Comparison of ENCODE assay signal across 1 cellular context in the genomic region with DNA sequence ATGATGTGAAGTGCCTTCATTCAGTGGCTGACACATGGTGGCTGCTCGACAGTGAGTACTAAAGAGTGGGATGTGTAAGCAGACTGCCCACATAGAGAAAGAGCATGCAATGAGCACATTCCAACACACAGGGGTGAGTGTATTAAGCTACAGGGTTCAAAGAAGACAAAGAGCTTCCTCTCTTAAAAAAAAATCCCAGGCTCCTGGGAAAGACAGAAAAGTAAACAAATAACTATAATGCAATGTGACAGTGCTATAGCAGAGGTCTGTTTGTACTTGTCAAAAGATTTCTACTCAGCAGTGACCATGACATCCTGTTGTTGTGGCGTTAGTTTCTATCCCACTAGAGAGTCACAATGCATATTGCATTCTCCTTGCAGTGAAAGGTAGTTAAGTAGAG.
TF ChIP-seq lines count a peak whose summit lies in the region.

No MANE protein-coding gene starts in this region.

TF ChIP-seq in HepG2, 621 proteins besides CTCF, POLR2A, EP300 and RAD21 (continued from another document and continues in another):
- TF ChIP-seq, protein P1, sequence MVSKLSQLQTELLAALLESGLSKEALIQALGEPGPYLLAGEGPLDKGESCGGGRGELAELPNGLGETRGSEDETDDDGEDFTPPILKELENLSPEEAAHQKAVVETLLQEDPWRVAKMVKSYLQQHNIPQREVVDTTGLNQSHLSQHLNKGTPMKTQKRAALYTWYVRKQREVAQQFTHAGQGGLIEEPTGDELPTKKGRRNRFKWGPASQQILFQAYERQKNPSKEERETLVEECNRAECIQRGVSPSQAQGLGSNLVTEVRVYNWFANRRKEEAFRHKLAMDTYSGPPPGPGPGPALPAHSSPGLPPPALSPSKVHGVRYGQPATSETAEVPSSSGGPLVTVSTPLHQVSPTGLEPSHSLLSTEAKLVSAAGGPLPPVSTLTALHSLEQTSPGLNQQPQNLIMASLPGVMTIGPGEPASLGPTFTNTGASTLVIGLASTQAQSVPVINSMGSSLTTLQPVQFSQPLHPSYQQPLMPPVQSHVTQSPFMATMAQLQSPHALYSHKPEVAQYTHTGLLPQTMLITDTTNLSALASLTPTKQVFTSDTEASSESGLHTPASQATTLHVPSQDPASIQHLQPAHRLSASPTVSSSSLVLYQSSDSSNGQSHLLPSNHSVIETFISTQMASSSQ (IDR thresholded peaks at IDR 0.05; ENCODE audit: low read depth), result no peak
- TF ChIP-seq, protein P1 (CRISPR knock-in tag; IDR thresholded peaks at IDR 0.05; ENCODE audit: borderline replicate concordance), result no peak
- TF ChIP-seq NCOA5 (CRISPR knock-in tag; IDR thresholded peaks at IDR 0.05), result no peak
- TF ChIP-seq, protein P2, sequence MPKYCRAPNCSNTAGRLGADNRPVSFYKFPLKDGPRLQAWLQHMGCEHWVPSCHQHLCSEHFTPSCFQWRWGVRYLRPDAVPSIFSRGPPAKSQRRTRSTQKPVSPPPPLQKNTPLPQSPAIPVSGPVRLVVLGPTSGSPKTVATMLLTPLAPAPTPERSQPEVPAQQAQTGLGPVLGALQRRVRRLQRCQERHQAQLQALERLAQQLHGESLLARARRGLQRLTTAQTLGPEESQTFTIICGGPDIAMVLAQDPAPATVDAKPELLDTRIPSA (CRISPR knock-in tag; IDR thresholded peaks at IDR 0.05; ENCODE audit: borderline replicate concordance), result no peak
- peak; percentile 59; the same call in 1 of the 2 replicates for TF ChIP-seq HDAC1 (CRISPR knock-in tag; IDR thresholded peaks at IDR 0.05)
- TF ChIP-seq ATF4 (CRISPR knock-in tag; IDR thresholded peaks at IDR 0.05), result 0 out of 4 replicates have a peak, but pooled peaks of 1 of the 2 experiments have one; percentile 17
- TF ChIP-seq ETV5 (CRISPR knock-in tag; IDR thresholded peaks at IDR 0.05; ENCODE audit: borderline replicate concordance), result peak; percentile 32; the same call in 1 of the 2 replicates
- TF ChIP-seq ZNF746 (CRISPR knock-in tag; IDR thresholded peaks at IDR 0.05), result no peak
- peak; percentile 85 for TF ChIP-seq ZSCAN25 (CRISPR knock-in tag; IDR thresholded peaks at IDR 0.05)
- TF ChIP-seq CEBPB (IDR thresholded peaks at IDR 0.05; ENCODE audit: borderline replicate concordance, low read depth, low read length), result 0 out of 2 replicates have a peak, but pooled peaks have one; percentile 1
- peak; percentile 58; the same call in 1 of the 2 replicates for TF ChIP-seq ZSCAN9 (CRISPR knock-in tag; IDR thresholded peaks at IDR 0.05; ENCODE audit: borderline replicate concordance)
- TF ChIP-seq HMG20B (CRISPR knock-in tag; conservative IDR thresholded peaks at IDR 0.05), result no peak
- peak; percentile 54; the same call in 1 of the 2 replicates for TF ChIP-seq MED1 (CRISPR knock-in tag; IDR thresholded peaks at IDR 0.05)
- no peak for TF ChIP-seq NPAS2 (CRISPR knock-in tag; IDR thresholded peaks at IDR 0.05; ENCODE audit: borderline replicate concordance)
- no peak for TF ChIP-seq ZNF792 (CRISPR knock-in tag; IDR thresholded peaks at IDR 0.05)
- 0 out of 2 replicates have a peak, but pooled peaks have one; percentile 11 for TF ChIP-seq ZNF264 (CRISPR knock-in tag; IDR thresholded peaks at IDR 0.05)
- peak; percentile 40; the same call in 1 of the 2 replicates for TF ChIP-seq ZNF816 (CRISPR knock-in tag; IDR thresholded peaks at IDR 0.05; ENCODE audit: borderline replicate concordance)
- TF ChIP-seq ISL2 (CRISPR knock-in tag; IDR thresholded peaks at IDR 0.05), result 0 out of 2 replicates have a peak, but pooled peaks have one; percentile 35
- peak; percentile 51; the same call in 1 of the 2 replicates for TF ChIP-seq HDAC2 (CRISPR knock-in tag; IDR thresholded peaks at IDR 0.05)
- no peak for TF ChIP-seq ZNF784 (CRISPR knock-in tag; IDR thresholded peaks at IDR 0.05; ENCODE audit: borderline replicate concordance)
- TF ChIP-seq ZBTB37 (CRISPR knock-in tag; IDR thresholded peaks at IDR 0.05), result 0 out of 2 replicates have a peak, but pooled peaks have one; percentile 31
- peak; percentile 28; the same call in 1 of the 2 replicates for TF ChIP-seq HNF4A (CRISPR knock-in tag; IDR thresholded peaks at IDR 0.05)
- TF ChIP-seq ZNF883 (CRISPR knock-in tag; IDR thresholded peaks at IDR 0.05; ENCODE audit: not compliant biosample characterization), result no peak
- TF ChIP-seq RCOR2 (CRISPR knock-in tag; IDR thresholded peaks at IDR 0.05), result peak; percentile 63; the same call in 1 of the 2 replicates
- no peak for TF ChIP-seq JUNB (CRISPR knock-in tag; IDR thresholded peaks at IDR 0.05; ENCODE audit: borderline replicate concordance)
- TF ChIP-seq MAX (IDR thresholded peaks at IDR 0.05), result peak; percentile 49; the same call in 1 of the 2 replicates
- 0 out of 2 replicates have a peak, but pooled peaks have one; percentile 22 for TF ChIP-seq ZFP1 (CRISPR knock-in tag; IDR thresholded peaks at IDR 0.05)
- TF ChIP-seq, protein P3, sequence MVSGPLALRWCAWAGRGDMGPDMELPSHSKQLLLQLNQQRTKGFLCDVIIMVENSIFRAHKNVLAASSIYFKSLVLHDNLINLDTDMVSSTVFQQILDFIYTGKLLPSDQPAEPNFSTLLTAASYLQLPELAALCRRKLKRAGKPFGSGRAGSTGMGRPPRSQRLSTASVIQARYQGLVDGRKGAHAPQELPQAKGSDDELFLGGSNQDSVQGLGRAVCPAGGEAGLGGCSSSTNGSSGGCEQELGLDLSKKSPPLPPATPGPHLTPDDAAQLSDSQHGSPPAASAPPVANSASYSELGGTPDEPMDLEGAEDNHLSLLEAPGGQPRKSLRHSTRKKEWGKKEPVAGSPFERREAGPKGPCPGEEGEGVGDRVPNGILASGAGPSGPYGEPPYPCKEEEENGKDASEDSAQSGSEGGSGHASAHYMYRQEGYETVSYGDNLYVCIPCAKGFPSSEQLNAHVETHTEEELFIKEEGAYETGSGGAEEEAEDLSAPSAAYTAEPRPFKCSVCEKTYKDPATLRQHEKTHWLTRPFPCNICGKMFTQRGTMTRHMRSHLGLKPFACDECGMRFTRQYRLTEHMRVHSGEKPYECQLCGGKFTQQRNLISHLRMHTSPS (CRISPR knock-in tag; IDR thresholded peaks at IDR 0.05; ENCODE audit: low read depth), result no peak
- TF ChIP-seq SOX13 (IDR thresholded peaks at IDR 0.05), result no peak; the same call in 1 of the 2 replicates
- TF ChIP-seq SOX13 (CRISPR knock-in tag; conservative IDR thresholded peaks at IDR 0.05 in 1 of 2, IDR thresholded peaks at IDR 0.05 in 1 of 2), result peak in 1 of 2 experiments; percentile 91; a peak in 2 of 4 replicates
- TF ChIP-seq, protein P4, sequence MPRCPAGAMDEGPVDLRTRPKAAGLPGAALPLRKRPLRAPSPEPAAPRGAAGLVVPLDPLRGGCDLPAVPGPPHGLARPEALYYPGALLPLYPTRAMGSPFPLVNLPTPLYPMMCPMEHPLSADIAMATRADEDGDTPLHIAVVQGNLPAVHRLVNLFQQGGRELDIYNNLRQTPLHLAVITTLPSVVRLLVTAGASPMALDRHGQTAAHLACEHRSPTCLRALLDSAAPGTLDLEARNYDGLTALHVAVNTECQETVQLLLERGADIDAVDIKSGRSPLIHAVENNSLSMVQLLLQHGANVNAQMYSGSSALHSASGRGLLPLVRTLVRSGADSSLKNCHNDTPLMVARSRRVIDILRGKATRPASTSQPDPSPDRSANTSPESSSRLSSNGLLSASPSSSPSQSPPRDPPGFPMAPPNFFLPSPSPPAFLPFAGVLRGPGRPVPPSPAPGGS (CRISPR knock-in tag; IDR thresholded peaks at IDR 0.05), result no peak
- TF ChIP-seq FOXP4 (CRISPR knock-in tag; IDR thresholded peaks at IDR 0.05), result peak; percentile 64
- peak; percentile 50 for TF ChIP-seq GATAD2A (CRISPR knock-in tag; IDR thresholded peaks at IDR 0.05)
- TF ChIP-seq ELF3 (CRISPR knock-in tag; IDR thresholded peaks at IDR 0.05), result peak; percentile 69; the same call in 1 of the 2 replicates
- no peak for TF ChIP-seq MED8 (CRISPR knock-in tag; IDR thresholded peaks at IDR 0.05; ENCODE audit: insufficient replicate concordance)
- 0 out of 2 replicates have a peak, but pooled peaks have one; percentile 35 for TF ChIP-seq IRF2 (CRISPR knock-in tag; IDR thresholded peaks at IDR 0.05)
- TF ChIP-seq ZNF609 (CRISPR knock-in tag; IDR thresholded peaks at IDR 0.05; ENCODE audit: borderline replicate concordance), result 0 out of 2 replicates have a peak, but pooled peaks have one; percentile 40
- no peak for TF ChIP-seq ZNF577 (CRISPR knock-in tag; IDR thresholded peaks at IDR 0.05; ENCODE audit: borderline replicate concordance, low read depth)
